ENCODE assay signal across 14 cellular contexts in the genomic region with DNA sequence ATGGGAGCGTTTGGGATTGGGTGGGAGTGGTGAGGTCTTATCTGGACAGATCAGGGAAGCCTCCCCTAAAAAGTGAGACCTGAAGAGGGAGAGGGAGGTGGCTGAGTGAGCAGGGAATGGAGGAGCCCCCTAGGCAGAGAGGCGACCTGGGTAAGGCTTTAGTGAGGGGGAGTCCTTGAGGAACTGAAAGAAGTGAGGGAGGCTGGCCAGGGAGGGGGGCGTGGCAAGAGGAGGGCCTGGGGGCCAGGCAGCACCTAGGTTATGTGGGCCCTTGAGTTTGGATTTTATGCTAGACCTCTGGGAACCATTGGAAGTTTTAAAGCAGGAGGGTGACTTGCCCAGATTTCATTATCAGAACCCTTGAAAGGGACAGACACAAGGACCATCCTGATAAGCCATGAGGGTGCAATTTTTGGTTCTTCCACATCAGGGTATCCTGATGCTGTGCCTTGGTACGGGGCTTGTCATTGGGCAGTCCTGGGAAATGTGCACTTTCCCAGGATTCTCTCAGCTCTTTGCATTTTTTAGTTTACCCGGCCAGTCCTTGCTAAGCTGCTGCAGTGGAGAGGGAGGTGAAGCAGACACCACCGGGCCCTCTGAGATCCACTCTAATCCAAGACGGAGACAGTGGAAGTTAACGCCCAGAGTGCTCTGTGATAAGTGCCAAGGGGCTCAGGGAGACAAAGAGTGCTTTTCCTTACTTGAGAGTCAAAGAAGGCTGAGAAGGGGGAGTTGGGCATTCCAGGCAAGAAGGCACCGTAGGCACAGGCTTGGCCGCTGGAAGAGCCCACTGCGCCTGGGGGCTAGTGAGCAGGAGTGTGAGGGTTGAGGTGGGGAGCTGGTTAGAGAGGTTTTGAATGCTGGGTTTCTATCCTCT. TPM values are rescaled to one million over a fixed set of nuclear protein-coding genes. Genes with fewer than 3 reads are reported as not detected.
DNase-seq lines count a peak whose midpoint lies in the region; TF ChIP-seq lines count a peak whose summit lies in the region.
"Had no signal": no experiment of that assay in that cellular context is flagged by ENCODE, and none has a peak within 500 bp of the region (broad histone marks: within the 10 kb centered on the region; RNA-seq: fewer than 3 reads in every experiment).

No MANE protein-coding gene starts in this region.

- peak overlapping the region; percentile 91 for H3K27ac Mint-ChIP-seq in chondrocyte (ENCODE audit: unreplicated experiment)
- H3K27ac Mint-ChIP-seq: stimulated activated naive CD8-positive, alpha-beta T cell treated with anti-CD3 and anti-CD28 coated beads, Interleukin-15, Interleukin-2, amounts not matched to agents 100 ng/mL and 50 ng/mL, for 24 hours had no signal

- H3K4me1 Mint-ChIP-seq in chondrocyte (ENCODE audit: low read depth) = peaks cover 96% of the 10 kb centered on the region

- H3K36me3 ChIP-seq in mucosa of stomach (ENCODE audit: control insufficient read depth, insufficient read depth, low read length) (peaks cover 14% of the 10 kb centered on the region), tibial artery (peaks cover 0 to 8% (median 5%) of the 10 kb centered on the region in 3 donors)

- H3K4me3 Mint-ChIP-seq in chondrocyte (ENCODE audit: unreplicated experiment) = no peak overlapping the region
- H3K4me3 Mint-ChIP-seq: activated T-cell treated with anti-CD3 and anti-CD28 coated beads, Interleukin-2, amount 50 U/mL, for 4 hours; stimulated activated naive CD8-positive, alpha-beta T cell treated with anti-CD3 and anti-CD28 coated beads, Interleukin-15, Interleukin-2, amounts not matched to agents 100 ng/mL and 50 ng/mL, for 24 hours had no signal

- H3K9me3 Mint-ChIP-seq in chondrocyte (ENCODE audit: low read depth) = no peaks in the 10 kb centered on the region
- H3K9me3 Mint-ChIP-seq: activated T-cell treated with anti-CD3 and anti-CD28 coated beads, Interleukin-2, amount 50 U/mL, for 4 hours; stimulated activated naive CD8-positive, alpha-beta T cell treated with anti-CD3 and anti-CD28 coated beads, Interleukin-15, Interleukin-2, amounts not matched to agents 100 ng/mL and 50 ng/mL, for 24 hours had no signal

- peak; percentile 67 for DNase-seq in DMS79 treated with DMSO at 0.1 percent for 48 hours (lab: John Stamatoyannopoulos, UW)
- no peak for DNase-seq in DMS79 (lab: John Stamatoyannopoulos, UW)
- no peak for DNase-seq in chondrocyte (ENCODE audit: low spot score)
- no peak for DNase-seq in tibial artery
- DNase-seq in NCI-H69 (lab: John Stamatoyannopoulos, UW) = no peak
- DNase-seq in occipital lobe (lab: John Stamatoyannopoulos, UW) = no peak
- no peak for DNase-seq in activated effector memory CD4-positive, alpha-beta T cell treated with Interleukin-2 at 50 U/mL for 16 hours
- DNase-seq: activated T-cell treated with anti-CD3 and anti-CD28 coated beads, Interleukin-2, amount 50 U/mL, for 4 hours; effector memory CD4-positive, alpha-beta T cell; KG1; NCI-H510A had no signal

- TF ChIP-seq CTCF in chondrocyte (IDR thresholded peaks at IDR 0.05) (no peak), tibial artery (IDR thresholded peaks at IDR 0.05) (no peak)

- H3K36me3 Mint-ChIP-seq in chondrocyte (ENCODE audit: low read depth) = peaks cover 19% of the 10 kb centered on the region

- H3K4me1 ChIP-seq in mucosa of stomach (ENCODE audit: control insufficient read depth, insufficient read depth, low read length) (peaks cover 99% of the 10 kb centered on the region), tibial artery (peaks cover 22 to 100% (median 99%) of the 10 kb centered on the region in 4 donors)

- H3K27ac ChIP-seq in tibial artery = peak overlapping the region; percentile 92 to 95
- H3K27ac ChIP-seq: 22Rv1 had no signal

- H3K27me3 ChIP-seq in mucosa of stomach (ENCODE audit: control insufficient read depth, insufficient read depth, low read length) (no peaks in the 10 kb centered on the region), tibial artery (no peaks in the 10 kb centered on the region)

- H3K4me3 ChIP-seq in mucosa of stomach (ENCODE audit: low read length) (no peak overlapping the region), tibial artery (no peak overlapping the region)

- intact Hi-C loops in tibial artery (cut with DNase I; ENCODE audit: low total_unique reads) = no loop called here

- H3K9ac ChIP-seq in mucosa of stomach (ENCODE audit: low read length) = peak overlapping the region; percentile 53

- H3K27me3 Mint-ChIP-seq in chondrocyte (ENCODE audit: low read depth) = no peaks in the 10 kb centered on the region
- H3K27me3 Mint-ChIP-seq: stimulated activated naive CD8-positive, alpha-beta T cell treated with anti-CD3 and anti-CD28 coated beads, Interleukin-15, Interleukin-2, amounts not matched to agents 100 ng/mL and 50 ng/mL, for 24 hours had no signal

- H3K9me3 ChIP-seq in mucosa of stomach (ENCODE audit: control insufficient read depth, low read length) (no peaks in the 10 kb centered on the region), tibial artery (no peaks in the 10 kb centered on the region)

RNA-seq across cellular contexts. Expression of a gene that starts 16.1 kb away (rescaled TPM):
- total RNA-seq in chondrocyte (260 to 291 TPM (median 290 TPM) in 3 replicates), occipital lobe (28.5 TPM)
